In genomic region chr4:132709024-132709423, GRCh38 we compare ENCODE assay signal across 1 cellular context.
TF ChIP-seq lines count a peak whose summit lies in the region.

No MANE protein-coding gene starts in this region.

TF ChIP-seq in GM12878, 131 proteins besides CTCF, POLR2A, EP300 and RAD21 (continued from another document):
- no peak for TF ChIP-seq ATF2 (IDR thresholded peaks at IDR 0.05; ENCODE audit: low read length)
- no peak for TF ChIP-seq CREB1 (IDR thresholded peaks at IDR 0.05; ENCODE audit: low read depth)
- no peak for TF ChIP-seq NFYA (IDR thresholded peaks at IDR 0.05; ENCODE audit: borderline replicate concordance, low read depth, low read length)
- TF ChIP-seq RFX5 (IDR thresholded peaks at IDR 0.05; ENCODE audit: low read depth, low read length): no peak
- no peak for TF ChIP-seq ASH2L (IDR thresholded peaks at IDR 0.05; ENCODE audit: borderline replicate concordance, low read depth)
